In the genomic region with DNA sequence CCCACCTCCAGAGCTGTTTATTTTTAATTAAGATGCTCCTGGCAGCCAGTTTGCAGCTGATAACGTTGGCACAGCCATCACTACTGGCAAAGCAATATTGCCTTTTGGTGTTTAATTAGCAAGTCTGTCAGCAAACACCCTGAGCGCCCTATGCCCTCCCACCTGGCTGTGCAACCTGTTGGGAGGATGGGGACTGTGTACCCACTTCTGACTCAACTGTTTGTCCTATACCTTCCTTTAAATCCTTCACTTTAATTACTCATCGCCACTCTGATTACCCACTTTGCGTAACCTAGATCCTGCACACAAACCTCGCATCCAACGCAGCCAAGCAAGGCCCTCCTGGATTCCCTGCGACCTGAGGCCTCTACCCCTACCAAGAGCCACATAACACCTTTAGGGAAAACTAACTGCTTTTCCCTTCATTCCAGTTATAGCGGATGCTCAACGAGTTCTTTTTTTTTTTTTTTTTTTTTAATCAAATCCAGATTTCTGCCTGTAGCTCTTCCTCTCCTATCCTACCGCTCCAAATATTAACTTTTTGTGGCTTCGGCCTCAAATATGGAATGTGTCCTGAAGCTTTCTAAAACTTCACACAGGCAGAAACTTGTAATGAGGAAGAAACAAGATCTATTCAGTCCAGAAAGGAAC, we compare ENCODE assay signal across 8 cellular contexts.
DNase-seq lines count a peak whose midpoint lies in the region; ATAC-seq and TF ChIP-seq lines count a peak whose summit lies in the region.

No MANE protein-coding gene starts in this region.

- TF ChIP-seq POLR2A in prostate gland (IDR thresholded peaks at IDR 0.05), result no peak

- H2AFZ ChIP-seq in PC-3 (ENCODE audit: low read length), result no peak overlapping the region

- H3K27me3 ChIP-seq in PC-3 (ENCODE audit: low read length) (no peaks in the 10 kb centered on the region), endodermal cell (ENCODE audit: control insufficient read depth, insufficient read depth, low read length, poor library complexity, severe bottlenecking) (no peaks in the 10 kb centered on the region), prostate gland (replicated peaks; ENCODE audit: insufficient read depth) (no peaks in the 10 kb centered on the region)

- H3K36me3 ChIP-seq in PC-3 (ENCODE audit: low read depth, low read length) (peaks cover 54% of the 10 kb centered on the region), endodermal cell (ENCODE audit: control insufficient read depth, insufficient read depth, low read length) (peaks cover 51% of the 10 kb centered on the region), prostate gland (no peaks in the 10 kb centered on the region)

- H3K4me3 ChIP-seq in PC-3 (ENCODE audit: low read length) (peak overlapping the region; percentile 7; the same call in 1 of the 2 replicates), endodermal cell (ENCODE audit: low read length) (no peak overlapping the region), prostate gland (no peak overlapping the region)

- H3K9ac ChIP-seq in PC-3 (ENCODE audit: low read length), result peak overlapping the region; percentile 12; the same call in 1 of the 2 replicates
- no peak overlapping the region for H3K9ac ChIP-seq in endodermal cell (ENCODE audit: extremely low read depth, low read length, poor library complexity, severe bottlenecking)

- H3K4me2 ChIP-seq in PC-3 (ENCODE audit: low read length), result peak overlapping the region; percentile 2

- H3K9me3 ChIP-seq in PC-3 (ENCODE audit: low read length), result no peaks in the 10 kb centered on the region
- no peaks in the 10 kb centered on the region for H3K9me3 ChIP-seq in endodermal cell (ENCODE audit: control insufficient read depth, low read length)
- no peaks in the 10 kb centered on the region for H3K9me3 ChIP-seq in prostate gland

- DNase-seq in GM04504 (ENCODE audit: low read depth) (peak; percentile 72), PC-3 (peak; percentile 76), endodermal cell (peak; percentile 52), prostate gland (ENCODE audit: low spot score) (no peak), RKO (ENCODE audit: low spot score) (no peak)

- BruUV-seq in PC-3 (replicated peaks; lab: Mats Ljungman, UMichigan), result no TSS peak

- peaks cover 72% of the 10 kb centered on the region for H3K4me1 Mint-ChIP-seq in endodermal cell

- peaks cover 100% of the 10 kb centered on the region for H3K79me2 ChIP-seq in PC-3 (ENCODE audit: low read length)

- POLR2A ChIA-PET in PC-3 (lab: Charles Lee; ENCODE audit: unreplicated experiment), result no interaction called here

- peaks cover 8% of the 10 kb centered on the region for H3F3A ChIP-seq in PC-3 (ENCODE audit: low read length, unreplicated experiment)

- intact Hi-C loops in PC-3 (cut with micrococcal nuclease) (no loop called here), prostate gland (cut with DNase I) (loop anchor here (5.0 to 10.0 kb wide), 2 partner anchors 167 to 270 kb away; a partner anchor contains a TSS)

- H3K27me3 Mint-ChIP-seq in endodermal cell (ENCODE audit: insufficient read depth), result no peaks in the 10 kb centered on the region

- H3K4me1 ChIP-seq in PC-3 (ENCODE audit: insufficient read depth, low read length) (peaks cover 55% of the 10 kb centered on the region), endodermal cell (ENCODE audit: control insufficient read depth, insufficient read depth, low read length) (peaks cover 51% of the 10 kb centered on the region), prostate gland (replicated peaks) (no peaks in the 10 kb centered on the region)

- peaks cover 90% of the 10 kb centered on the region for H4K20me1 ChIP-seq in PC-3 (ENCODE audit: low read length)

- no peak for TF ChIP-seq CTCF in PC-3 (conservative IDR thresholded peaks at IDR 0.05; ENCODE audit: low read depth, low read length)
- no peak for TF ChIP-seq CTCF in endodermal cell (conservative IDR thresholded peaks at IDR 0.05)
- no peak for TF ChIP-seq CTCF in prostate gland (IDR thresholded peaks at IDR 0.05)

- whole genome bisulfite sequencing in endodermal cell (ENCODE audit: insufficient coverage in 1 of 2, insufficient read length in 1 of 2), 2 experiments, result 86 to 90% methylated on average over 9 to 11 of the region's 11 CpGs
- 77% methylated on average over 11 of the region's 11 CpGs for WGBS in prostate gland

- no peaks in the 10 kb centered on the region for H3K9me2 ChIP-seq in PC-3 (replicated peaks; ENCODE audit: low read length)

- H3K36me3 Mint-ChIP-seq in endodermal cell (ENCODE audit: low read depth), result peaks cover 16% of the 10 kb centered on the region

- H3K27ac Mint-ChIP-seq in endodermal cell, result peak overlapping the region; percentile 97

- H3K27ac ChIP-seq in PC-3 (ENCODE audit: low read length), result peak overlapping the region; percentile 52
- no peak overlapping the region for H3K27ac ChIP-seq in endodermal cell (ENCODE audit: low read depth, low read length)
- peak overlapping the region; percentile 34 to 40 for H3K27ac ChIP-seq in prostate gland

- peak overlapping the region; percentile 3 for H3K4me3 Mint-ChIP-seq in endodermal cell

- H3K9me3 Mint-ChIP-seq in endodermal cell, result no peaks in the 10 kb centered on the region

- ATAC-seq in PC-3 (peak; percentile 16), HG03469 (IDR thresholded peaks at IDR 0.05; ENCODE audit: unreplicated experiment) (no peak), GM21576 (IDR thresholded peaks at IDR 0.05; ENCODE audit: unreplicated experiment) (no peak), GM21737 (IDR thresholded peaks at IDR 0.05; ENCODE audit: unreplicated experiment) (no peak)

- CTCF ChIA-PET in PC-3 (lab: Charles Lee), result no interaction called here

Comparison
In these comparisons a context has a peak if more than half of its experiments do, and no peak if none do; other contexts are left out.
1. DNase-seq: peak in GM04504 (single experiment), PC-3 (single experiment) and endodermal cell (single experiment); none in prostate gland (single experiment) and RKO (single experiment).